Comparison of ENCODE assay signal across 1 cellular context in the genomic region with DNA sequence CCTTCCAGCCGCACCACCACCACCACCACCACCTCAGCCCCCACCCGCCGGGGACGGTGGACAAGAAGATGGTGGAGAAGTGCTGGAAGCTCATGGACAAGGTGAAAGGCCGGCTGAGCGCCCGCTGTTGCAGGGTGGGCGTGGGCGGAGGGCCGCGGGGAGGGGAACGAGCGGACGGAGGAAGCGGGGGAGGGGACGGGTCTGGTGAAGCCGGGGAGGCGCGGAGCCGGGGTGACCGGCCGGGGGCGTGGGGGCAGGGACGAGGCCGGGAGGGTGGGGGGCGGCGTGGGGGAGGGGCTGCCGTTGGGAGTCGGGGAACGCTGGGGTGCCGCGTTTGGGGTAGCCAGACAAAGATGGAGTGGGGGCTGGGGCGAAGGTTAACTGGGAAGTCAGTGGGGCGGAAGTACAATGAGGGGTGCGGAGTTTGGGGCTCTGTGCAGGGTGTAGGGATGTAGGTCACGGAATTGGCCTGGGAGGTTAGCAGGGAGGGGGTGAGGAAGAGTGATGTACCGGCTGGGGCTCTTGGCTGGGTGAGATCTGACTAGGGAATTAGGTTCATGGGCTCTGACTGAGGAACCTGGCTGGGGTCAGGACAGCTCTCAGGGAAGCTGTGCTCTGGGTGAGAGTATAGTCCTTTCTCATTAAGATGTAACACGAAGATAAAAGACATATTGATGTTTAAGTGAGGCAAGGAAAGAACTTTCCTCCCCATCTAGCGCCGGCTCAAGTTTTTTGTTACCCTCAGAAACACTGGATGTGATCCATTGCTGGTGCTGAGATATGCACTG.
TF ChIP-seq lines count a peak whose summit lies in the region.

No MANE protein-coding gene starts in this region.

TF ChIP-seq in HEK293, 187 proteins besides CTCF, POLR2A, EP300 and RAD21 (continued from another document):
- TF ChIP-seq, protein P1, sequence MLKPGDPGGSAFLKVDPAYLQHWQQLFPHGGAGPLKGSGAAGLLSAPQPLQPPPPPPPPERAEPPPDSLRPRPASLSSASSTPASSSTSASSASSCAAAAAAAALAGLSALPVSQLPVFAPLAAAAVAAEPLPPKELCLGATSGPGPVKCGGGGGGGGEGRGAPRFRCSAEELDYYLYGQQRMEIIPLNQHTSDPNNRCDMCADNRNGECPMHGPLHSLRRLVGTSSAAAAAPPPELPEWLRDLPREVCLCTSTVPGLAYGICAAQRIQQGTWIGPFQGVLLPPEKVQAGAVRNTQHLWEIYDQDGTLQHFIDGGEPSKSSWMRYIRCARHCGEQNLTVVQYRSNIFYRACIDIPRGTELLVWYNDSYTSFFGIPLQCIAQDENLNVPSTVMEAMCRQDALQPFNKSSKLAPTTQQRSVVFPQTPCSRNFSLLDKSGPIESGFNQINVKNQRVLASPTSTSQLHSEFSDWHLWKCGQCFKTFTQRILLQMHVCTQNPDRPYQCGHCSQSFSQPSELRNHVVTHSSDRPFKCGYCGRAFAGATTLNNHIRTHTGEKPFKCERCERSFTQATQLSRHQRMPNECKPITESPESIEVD (tag by site-specific recombination; IDR thresholded peaks at IDR 0.05): 0 out of 2 replicates have a peak, but pooled peaks have one; percentile 8
- TF ChIP-seq ZIC2 (tag by site-specific recombination; IDR thresholded peaks at IDR 0.05) (0 out of 2 replicates have a peak, but pooled peaks have one; percentile 5), EGR2 (tag by site-specific recombination; IDR thresholded peaks at IDR 0.05; ENCODE audit: low read depth) (peak; percentile 69), ZBTB48 (tag by site-specific recombination; IDR thresholded peaks at IDR 0.05) (peak; percentile 23; the same call in 1 of the 2 replicates)
- TF ChIP-seq, protein P2, sequence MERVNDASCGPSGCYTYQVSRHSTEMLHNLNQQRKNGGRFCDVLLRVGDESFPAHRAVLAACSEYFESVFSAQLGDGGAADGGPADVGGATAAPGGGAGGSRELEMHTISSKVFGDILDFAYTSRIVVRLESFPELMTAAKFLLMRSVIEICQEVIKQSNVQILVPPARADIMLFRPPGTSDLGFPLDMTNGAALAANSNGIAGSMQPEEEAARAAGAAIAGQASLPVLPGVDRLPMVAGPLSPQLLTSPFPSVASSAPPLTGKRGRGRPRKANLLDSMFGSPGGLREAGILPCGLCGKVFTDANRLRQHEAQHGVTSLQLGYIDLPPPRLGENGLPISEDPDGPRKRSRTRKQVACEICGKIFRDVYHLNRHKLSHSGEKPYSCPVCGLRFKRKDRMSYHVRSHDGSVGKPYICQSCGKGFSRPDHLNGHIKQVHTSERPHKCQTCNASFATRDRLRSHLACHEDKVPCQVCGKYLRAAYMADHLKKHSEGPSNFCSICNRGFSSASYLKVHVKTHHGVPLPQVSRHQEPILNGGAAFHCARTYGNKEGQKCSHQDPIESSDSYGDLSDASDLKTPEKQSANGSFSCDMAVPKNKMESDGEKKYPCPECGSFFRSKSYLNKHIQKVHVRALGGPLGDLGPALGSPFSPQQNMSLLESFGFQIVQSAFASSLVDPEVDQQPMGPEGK (tag by site-specific recombination; IDR thresholded peaks at IDR 0.05): peak; percentile 64
